ENCODE assay signal across 1 cellular context in the genomic region with DNA sequence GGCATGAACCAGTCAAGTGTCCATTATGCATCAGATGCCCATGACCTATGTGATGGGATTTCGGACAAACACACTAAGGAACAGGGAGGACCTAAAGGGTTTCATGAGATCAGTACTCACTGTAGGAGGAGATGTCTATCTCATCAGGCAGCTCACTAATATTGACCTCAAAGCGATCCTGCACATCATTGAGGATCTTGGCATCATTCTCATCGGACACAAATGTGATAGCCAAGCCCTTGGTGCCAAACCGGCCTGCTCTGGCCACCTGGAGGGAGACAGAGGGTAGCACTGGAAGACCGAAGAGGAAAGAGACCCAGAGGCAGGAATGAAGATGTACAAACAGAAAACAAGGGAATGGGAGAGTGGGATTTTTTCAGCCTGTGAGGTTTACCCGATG.
TF ChIP-seq lines count a peak whose summit lies in the region.

No MANE protein-coding gene starts in this region.

TF ChIP-seq in HepG2, 621 proteins besides CTCF, POLR2A, EP300 and RAD21:
- TF ChIP-seq ZNF121 (CRISPR knock-in tag; IDR thresholded peaks at IDR 0.05) (no peak), POLR2AphosphoS2 (IDR thresholded peaks at IDR 0.05; ENCODE audit: low read depth, low read length) (0 out of 2 replicates have a peak, but pooled peaks have one; percentile 51), SSRP1 (CRISPR knock-in tag; IDR thresholded peaks at IDR 0.05) (0 out of 2 replicates have a peak, but pooled peaks have one; percentile 33), PAX8 (CRISPR knock-in tag; IDR thresholded peaks at IDR 0.05; ENCODE audit: borderline replicate concordance) (no peak), NFE2L1 (CRISPR knock-in tag; IDR thresholded peaks at IDR 0.05; ENCODE audit: borderline replicate concordance) (no peak), NR2F1 (CRISPR knock-in tag; IDR thresholded peaks at IDR 0.05) (no peak), WIZ (CRISPR knock-in tag; IDR thresholded peaks at IDR 0.05) (no peak), POLR2AphosphoS5 (IDR thresholded peaks at IDR 0.05; ENCODE audit: low read depth, low read length) (peak; percentile 38; the same call in 1 of the 2 replicates)
- TF ChIP-seq, protein P1, sequence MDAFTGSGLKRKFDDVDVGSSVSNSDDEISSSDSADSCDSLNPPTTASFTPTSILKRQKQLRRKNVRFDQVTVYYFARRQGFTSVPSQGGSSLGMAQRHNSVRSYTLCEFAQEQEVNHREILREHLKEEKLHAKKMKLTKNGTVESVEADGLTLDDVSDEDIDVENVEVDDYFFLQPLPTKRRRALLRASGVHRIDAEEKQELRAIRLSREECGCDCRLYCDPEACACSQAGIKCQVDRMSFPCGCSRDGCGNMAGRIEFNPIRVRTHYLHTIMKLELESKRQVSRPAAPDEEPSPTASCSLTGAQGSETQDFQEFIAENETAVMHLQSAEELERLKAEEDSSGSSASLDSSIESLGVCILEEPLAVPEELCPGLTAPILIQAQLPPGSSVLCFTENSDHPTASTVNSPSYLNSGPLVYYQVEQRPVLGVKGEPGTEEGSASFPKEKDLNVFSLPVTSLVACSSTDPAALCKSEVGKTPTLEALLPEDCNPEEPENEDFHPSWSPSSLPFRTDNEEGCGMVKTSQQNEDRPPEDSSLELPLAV (CRISPR knock-in tag; conservative IDR thresholded peaks at IDR 0.05; ENCODE audit: low read depth): no peak
- TF ChIP-seq, protein P2, sequence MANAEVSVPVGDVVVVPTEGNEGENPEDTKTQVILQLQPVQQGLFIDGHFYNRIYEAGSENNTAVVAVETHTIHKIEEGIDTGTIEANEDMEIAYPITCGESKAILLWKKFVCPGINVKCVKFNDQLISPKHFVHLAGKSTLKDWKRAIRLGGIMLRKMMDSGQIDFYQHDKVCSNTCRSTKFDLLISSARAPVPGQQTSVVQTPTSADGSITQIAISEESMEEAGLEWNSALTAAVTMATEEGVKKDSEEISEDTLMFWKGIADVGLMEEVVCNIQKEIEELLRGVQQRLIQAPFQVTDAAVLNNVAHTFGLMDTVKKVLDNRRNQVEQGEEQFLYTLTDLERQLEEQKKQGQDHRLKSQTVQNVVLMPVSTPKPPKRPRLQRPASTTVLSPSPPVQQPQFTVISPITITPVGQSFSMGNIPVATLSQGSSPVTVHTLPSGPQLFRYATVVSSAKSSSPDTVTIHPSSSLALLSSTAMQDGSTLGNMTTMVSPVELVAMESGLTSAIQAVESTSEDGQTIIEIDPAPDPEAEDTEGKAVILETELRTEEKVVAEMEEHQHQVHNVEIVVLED (CRISPR knock-in tag; IDR thresholded peaks at IDR 0.05; ENCODE audit: borderline replicate concordance): no peak
- TF ChIP-seq, protein P3, sequence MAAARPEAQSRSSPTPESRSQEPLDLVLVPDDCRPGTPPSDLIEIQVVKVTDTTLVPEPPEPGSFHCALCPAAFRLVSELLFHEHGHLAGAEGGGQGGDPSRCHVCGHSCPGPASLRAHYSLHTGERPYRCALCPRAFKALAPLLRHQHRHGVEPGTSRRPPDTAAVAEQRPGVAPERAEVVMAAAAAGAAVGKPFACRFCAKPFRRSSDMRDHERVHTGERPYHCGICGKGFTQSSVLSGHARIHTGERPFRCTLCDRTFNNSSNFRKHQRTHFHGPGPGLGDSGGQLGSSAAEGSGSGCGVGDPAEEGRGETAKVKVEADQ (CRISPR knock-in tag; IDR thresholded peaks at IDR 0.05; ENCODE audit: borderline replicate concordance): no peak
